ENCODE assay signal across 17 cellular contexts in genomic region chr2:20933692-20934091, GRCh38.
DNase-seq lines count a peak whose midpoint lies in the region; ATAC-seq, FAIRE-seq and TF ChIP-seq lines count a peak whose summit lies in the region.
"Had no signal": no experiment of that assay in that cellular context is flagged by ENCODE, and none has a peak within 500 bp of the region (broad histone marks: within the 10 kb centered on the region; RNA-seq: fewer than 3 reads in every experiment).

No MANE protein-coding gene starts in this region.

- H3K4me1 Mint-ChIP-seq in nephron: peaks cover 31% of the 10 kb centered on the region
- H3K4me1 Mint-ChIP-seq: CD14-positive monocyte had no signal

- peaks cover 12% of the 10 kb centered on the region for H3K9me3 Mint-ChIP-seq in nephron

- H3K4me3 Mint-ChIP-seq in nephron: no peak overlapping the region
- H3K4me3 Mint-ChIP-seq: CD14-positive monocyte; CD8-positive, alpha-beta T cell; HFFc6 had no signal

- no peak for TF ChIP-seq CTCF in nephron (IDR thresholded peaks at IDR 0.05; ENCODE audit: unreplicated experiment in 3 of 3)

- FAIRE-seq in endometrium (lab: Jason Lieb, UNC): peak; percentile 89
- FAIRE-seq: A204.1, D721Med had no signal

- peaks cover 22% of the 10 kb centered on the region for H3K27me3 Mint-ChIP-seq in nephron (ENCODE audit: low read depth)

- H3K27ac Mint-ChIP-seq in nephron: peak overlapping the region; percentile 47 to 71 (median 52)
- H3K27ac Mint-ChIP-seq: CD14-positive monocyte; CD8-positive, alpha-beta T cell; HFFc6 had no signal

- ATAC-seq in HG03378 (IDR thresholded peaks at IDR 0.05; ENCODE audit: unreplicated experiment) (no peak), esophagus mucosa (no peak)
- ATAC-seq: CD8-positive, alpha-beta T cell had no signal

- peaks cover 5% of the 10 kb centered on the region for H3K36me3 Mint-ChIP-seq in nephron (ENCODE audit: low read depth)
- H3K36me3 Mint-ChIP-seq: CD14-positive monocyte; CD8-positive, alpha-beta T cell had no signal

- DNase-seq in GM04503 (ENCODE audit: low read depth) (peak; percentile 16), kidney tubule cell (ENCODE audit: low spot score) (no peak), kidney glomerular epithelial cell (lab: John Stamatoyannopoulos, UW) (no peak)
- DNase-seq: CD8-positive, alpha-beta T cell; COR-L47; DMS153; DMS79 treated with DMSO at 0.1 percent for 48 hours; GF-D8; HCEC 1CT; HFFc6 had no signal
